ENCODE assay signal across 25 cellular contexts in genomic region chr6:157217198-157217893, GRCh38.
"Had no signal": no experiment of that assay in that cellular context is flagged by ENCODE, and none has a peak within 500 bp of the region (broad histone marks: within the 10 kb centered on the region; RNA-seq: fewer than 3 reads in every experiment).

No MANE protein-coding gene starts in this region.

- H3K27ac ChIP-seq: adrenal gland, cardiac muscle cell, gastrocnemius medialis, hepatocyte, lower lobe of right lung, ovary, tibial nerve had no signal

- H3K4me1 Mint-ChIP-seq: brain had no signal

- H3K27me3 ChIP-seq: adrenal gland, cardiac muscle cell, gastrocnemius medialis, hepatocyte, ovary, tibial nerve had no signal

- DNase-seq: activated B cell treated with CpG ODN at 0.5 μM for 24 hours; activated CD4-positive, alpha-beta T cell treated with anti-CD3 and anti-CD28 coated beads, Interleukin-2, amount 50 U/mL, for 1 hour; activated naive CD4-positive, alpha-beta T cell; activated naive CD8-positive, alpha-beta T cell treated with anti-CD3 and anti-CD28 coated beads for 36 hours; cortex of kidney; effector memory CD8-positive, alpha-beta T cell; erythroblast; gastrocnemius medialis; lower lobe of right lung; mesenchymal stem cell; naive thymus-derived CD8-positive, alpha-beta T cell; ovary; stimulated activated CD4-positive, alpha-beta T cell treated with anti-CD3 and anti-CD28 coated beads, Interleukin-15, amount 100 ng/mL, for 24 hours; stimulated activated CD4-positive, alpha-beta T cell treated with anti-CD3 and anti-CD28 coated beads, Interleukin-2, amount 100 ng/mL, for 24 hours; stimulated activated naive CD4-positive, alpha-beta T cell treated with Interleukin-2 at 50 U/mL for 16 hours; T-helper 1 cell had no signal

- H3K36me3 ChIP-seq: adrenal gland, cardiac muscle cell, gastrocnemius medialis, lower lobe of right lung, ovary, tibial nerve had no signal

- H3K4me3 Mint-ChIP-seq: activated B cell treated with CpG ODN at 0.5 μM for 24 hours; activated naive CD8-positive, alpha-beta T cell treated with anti-CD3 and anti-CD28 coated beads for 36 hours; brain; effector memory CD8-positive, alpha-beta T cell; T-helper 2 cell treated with Interferon-gamma antibody and Interleukin-4, amounts not matched to agents 5 μg/mL and 100 μg/mL, for 36 hours had no signal

- FAIRE-seq: keratinocyte, urothelium cell line had no signal

- H2AFZ ChIP-seq: hepatocyte had no signal

- H3K9me3 Mint-ChIP-seq: activated B cell treated with CpG ODN at 0.5 μM for 24 hours; activated naive CD8-positive, alpha-beta T cell treated with anti-CD3 and anti-CD28 coated beads for 36 hours; activated T-helper 2 cell treated with anti-CD3 and anti-CD28 coated beads, Interferon-gamma antibody, Interleukin-2, Interleukin-4, amounts not matched to agents 10 μg/mL and 5 μg/mL and 100 μg/mL, durations not matched to agents 14 hours and 24 hours and 36 hours; effector memory CD8-positive, alpha-beta T cell; naive thymus-derived CD8-positive, alpha-beta T cell; T-helper 2 cell treated with Interferon-gamma antibody and Interleukin-4, amounts not matched to agents 5 μg/mL and 100 μg/mL, for 36 hours had no signal

- H3K27ac Mint-ChIP-seq: activated B cell treated with CpG ODN at 0.5 μM for 24 hours; activated naive CD8-positive, alpha-beta T cell treated with anti-CD3 and anti-CD28 coated beads for 36 hours; activated T-helper 2 cell treated with anti-CD3 and anti-CD28 coated beads, Interferon-gamma antibody, Interleukin-2, Interleukin-4, amounts not matched to agents 10 μg/mL and 5 μg/mL and 100 μg/mL, durations not matched to agents 14 hours and 24 hours and 36 hours; T-helper 2 cell treated with Interferon-gamma antibody and Interleukin-4, amounts not matched to agents 5 μg/mL and 100 μg/mL, for 36 hours had no signal

- H3K79me2 ChIP-seq: hepatocyte had no signal

- H3K4me2 ChIP-seq: hepatocyte had no signal

- H3K27me3 Mint-ChIP-seq: activated B cell treated with CpG ODN at 0.5 μM for 24 hours; activated naive CD8-positive, alpha-beta T cell treated with anti-CD3 and anti-CD28 coated beads for 36 hours had no signal

- H3K4me3 ChIP-seq: adrenal gland, cardiac muscle cell, gastrocnemius medialis, hepatocyte, lower lobe of right lung, ovary, tibial nerve had no signal

- H3K36me3 Mint-ChIP-seq: activated naive CD8-positive, alpha-beta T cell treated with anti-CD3 and anti-CD28 coated beads for 36 hours; brain; naive thymus-derived CD8-positive, alpha-beta T cell had no signal

- ATAC-seq: effector memory CD8-positive, alpha-beta T cell; gastrocnemius medialis; lower lobe of right lung; naive thymus-derived CD8-positive, alpha-beta T cell had no signal

- H3K9me3 ChIP-seq: adrenal gland, gastrocnemius medialis, lower lobe of right lung, ovary, tibial nerve had no signal
